In genomic region chr9:38106488-38106887, GRCh38 we compare ENCODE assay signal across 20 cellular contexts. TPM values are rescaled to one million over a fixed set of nuclear protein-coding genes. Genes with fewer than 3 reads are reported as not detected.
DNase-seq lines count a peak whose midpoint lies in the region; ATAC-seq, FAIRE-seq and TF ChIP-seq lines count a peak whose summit lies in the region.
"Had no signal": no experiment of that assay in that cellular context is flagged by ENCODE, and none has a peak within 500 bp of the region (broad histone marks: within the 10 kb centered on the region; RNA-seq: fewer than 3 reads in every experiment).

No MANE protein-coding gene starts in this region.

- no peak for TF ChIP-seq EP300 in GM12878 (IDR thresholded peaks at IDR 0.05; ENCODE audit: borderline replicate concordance in 1 of 2, control insufficient read depth in 1 of 2, low read depth in 2 of 2, low read length in 2 of 2)

- no peaks in the 10 kb centered on the region for H3K27me3 ChIP-seq in GM12878 (replicated peaks in 1 of 2; ENCODE audit: control insufficient read depth in 2 of 2, insufficient read depth in 2 of 2, low read length in 1 of 2)

- POLR2A ChIA-PET in GM12878 (lab: Charles Lee), result interaction anchor here (1.3 to 8.6 kb wide), 3 partner anchors 15 to 31 kb away, joined by 3 to 96 read pairs (median 7); no protein-coding TSS in a partner anchor

- H3K9me3 ChIP-seq in GM12878 (replicated peaks; ENCODE audit: control insufficient read depth, insufficient read depth, low read length), result no peaks in the 10 kb centered on the region; the same call in 2 of the 3 replicates

- RAD21 ChIA-PET in GM12878 (lab: Charles Lee; ENCODE audit: unreplicated experiment), result interaction anchor here (0.6 to 9.3 kb wide), 18 partner anchors 9 to 286 kb away, joined by 3 to 205 read pairs (median 4); partner anchors contain the start of gene ALDH1B1

- H3K27ac ChIP-seq in GM12878 (ENCODE audit: control insufficient read depth, insufficient read depth), result no peak overlapping the region
- H3K27ac ChIP-seq: C4-2B, SK-N-MC had no signal

- 56% methylated on average over 3 of the region's 3 CpGs for WGBS in GM12878 (ENCODE audit: insufficient coverage, insufficient replicate concordance, low lambda C conversion rate, missing lambda C conversion rate)

- TF ChIP-seq RAD21 in GM12878 (IDR thresholded peaks at IDR 0.05; ENCODE audit: insufficient read depth, low read depth, low read length), result no peak

- no peak for FAIRE-seq in GM12878 (lab: Jason Lieb, UNC)
- FAIRE-seq: GM12891 had no signal

- no peak overlapping the region for H3K4me2 ChIP-seq in GM12878 (ENCODE audit: control insufficient read depth, insufficient read depth)

- no peak for TF ChIP-seq POLR2A in GM12878 (IDR thresholded peaks at IDR 0.05; ENCODE audit: low read depth, low read length)

- in situ Hi-C loops in GM12878 (cut with MboI) (no loop called here), KBM-7 (cut with MboI; ENCODE audit: low pct_unique_long_range_greater_than_20kb, low sequenced_read_pairs) (no loop called here)

- H3K9ac ChIP-seq in GM12878 (ENCODE audit: control insufficient read depth, insufficient read depth, low read length), result no peak overlapping the region

- DNase-seq in NCI-H510A treated with DMSO at 0.1 percent for 48 hours (lab: John Stamatoyannopoulos, UW) (peak; percentile 71), NCI-H510A (lab: John Stamatoyannopoulos, UW) (no peak), NCI-H524 (lab: John Stamatoyannopoulos, UW) (peak; percentile 28 to 72), GM12878 (ENCODE audit: low read depth, low spot score) (no peak), retina (no peak), KBM-7 (no peak), iPS-NIHi11 (ENCODE audit: low spot score) (no peak)
- DNase-seq: COR-L47, DND-41, GDM1, GOT3, KG1, NCI-H1417 treated with DMSO at 0.1 percent for 48 hours, NCI-H2081 treated with DMSO at 0.1 percent for 48 hours, Right ventricle myocardium superior, T-cell, T-helper 9 cell had no signal

- no peaks in the 10 kb centered on the region for H3K36me3 ChIP-seq in GM12878 (ENCODE audit: control insufficient read depth in 2 of 2, insufficient read depth in 2 of 2, low read length in 1 of 2)

- H3K4me1 ChIP-seq in GM12878 (ENCODE audit: control insufficient read depth, insufficient read depth, low read length), result peaks cover 10% of the 10 kb centered on the region

- CTCF ChIA-PET in GM12878 (lab: Yijun Ruan, JAX), result interaction anchor here (0.9 to 10.1 kb wide), 6 partner anchors 12 to 193 kb away, joined by 3 to 148 read pairs (median 4); no protein-coding TSS in a partner anchor

- ATAC-seq in GM12878, result 0 out of 3 replicates have a peak, but pooled peaks have one; percentile 5
- ATAC-seq: T-cell had no signal

- SMC1A ChIA-PET in GM12878 (lab: Charles Lee; ENCODE audit: uncharacterized antibody, unreplicated experiment), result interaction anchor here (0.6 to 17.1 kb wide), 20 partner anchors 7 to 822 kb away, joined by 3 to 359 read pairs (median 4); no protein-coding TSS in a partner anchor

- no peaks in the 10 kb centered on the region for H3K79me2 ChIP-seq in GM12878 (ENCODE audit: control insufficient read depth, insufficient read depth, low read length)

- H2AFZ ChIP-seq in GM12878 (ENCODE audit: control insufficient read depth, low read depth, low read length), result no peak overlapping the region

- no TSS peak for BruUV-seq in GM12878 (replicated peaks; lab: Mats Ljungman, UMichigan)

- no peak for TF ChIP-seq CTCF in GM12878 (IDR thresholded peaks at IDR 0.05 in 2 of 3, conservative IDR thresholded peaks at IDR 0.05 in 1 of 3; ENCODE audit: control insufficient read depth in 2 of 3, extremely low read depth in 1 of 3, insufficient read depth in 1 of 3, low read depth in 3 of 3, low read length in 3 of 3)

- intact Hi-C loops in GM12878 (cut with micrococcal nuclease; ENCODE audit: unreplicated experiment), result no loop called here

- no peaks in the 10 kb centered on the region; the same call in 1 of the 2 replicates for H4K20me1 ChIP-seq in GM12878 (ENCODE audit: control insufficient read depth, insufficient read depth)

- no peak overlapping the region for H3K4me3 ChIP-seq in GM12878
- H3K4me3 ChIP-seq: SK-N-MC had no signal

TF ChIP-seq in GM12878, 131 proteins besides CTCF, POLR2A, EP300 and RAD21:
- TF ChIP-seq BACH1 (IDR thresholded peaks at IDR 0.05; ENCODE audit: borderline replicate concordance) (no peak), NR2F1 (conservative IDR thresholded peaks at IDR 0.05) (no peak), ZSCAN29 (IDR thresholded peaks at IDR 0.05) (no peak), ATF3 (IDR thresholded peaks at IDR 0.05; ENCODE audit: borderline replicate concordance, extremely low read depth, low read depth, low read length) (no peak)
TF ChIP-seq in GM12878: peak in this region for 0.

RNA-seq across cellular contexts. Expression of gene SHB, which starts 37.5 kb away (rescaled TPM):
- 11.5 and 13.9 TPM in 2 replicates for total RNA-seq in GM12878 (2013; cell fraction: nucleolus; rRNA removed)
- total RNA-seq in GM12878 (2014; rRNA removed) (3.2 TPM in 2 replicates), GM12878 (2014; rRNA removed; fragmentation: Illumina TruSeq; extraction: Trizol) (1.4 and 1.7 TPM in 2 replicates), GM12878 (2021) (6.2 and 7.6 TPM in 2 replicates)
- 1.2 TPM for polyA plus RNA-seq in GM12878 (2011; ENCODE audit: low read depth)
- polyA plus RNA-seq in GM12878 (2011; rRNA removed) (0.39 and 0.91 TPM in 2 replicates), GM12878 (2014; fragmentation: Illumina TruSeq; extraction: Trizol) (1.6 and 2.4 TPM in 2 replicates), GM12878 (2014; fragmentation: Nextera tagmentation; extraction: Ambion mirVana) (under 1 TPM; 0.56 to 0.69 TPM), GM12878 (2014; rRNA removed) (3.7 and 5.3 TPM in 2 replicates), GM12878 (2016; fragmentation: Nextera tagmentation; extraction: Ambion mirVana) (under 1 TPM; 0.29 to 0.90 TPM)
- polyA plus RNA-seq in GM12878 (2011; cell fraction: cytosol; rRNA removed), result 1.0 and 1.1 TPM in 2 replicates
- 1.3 TPM in 2 replicates for polyA plus RNA-seq in GM12878 (2011; cell fraction: nucleus; rRNA removed)
- polyA plus RNA-seq in GM12878 (2012), result 2.2 and 3.2 TPM in 2 replicates
- polyA minus RNA-seq in GM12878 (2011; rRNA and poly(A)+ RNA removed), result 0.95 and 1.8 TPM in 2 replicates
- 0.73 and 1.3 TPM in 2 replicates for polyA minus RNA-seq in GM12878 (2011; cell fraction: cytosol; rRNA and poly(A)+ RNA removed)
- polyA minus RNA-seq in GM12878 (2011; cell fraction: nucleus; rRNA and poly(A)+ RNA removed), result 0.73 and 2.0 TPM in 2 replicates

Comparison
In these comparisons a context has a peak if more than half of its experiments do, and no peak if none do; other contexts are left out.
1. DNase-seq: peak in NCI-H510A treated with DMSO at 0.1 percent for 48 hours (single experiment) and NCI-H524 (2 of 2); none in NCI-H510A (single experiment), GM12878 (single experiment), retina (single experiment), KBM-7 (single experiment) and iPS-NIHi11 (single experiment).